In genomic region chr7:5614579-5614978, GRCh38 we compare ENCODE assay signal across 21 cellular contexts. TPM values are rescaled to one million over a fixed set of nuclear protein-coding genes. Genes with fewer than 3 reads are reported as not detected.
DNase-seq lines count a peak whose midpoint lies in the region; ATAC-seq, FAIRE-seq and TF ChIP-seq lines count a peak whose summit lies in the region.
"Had no signal": no experiment of that assay in that cellular context is flagged by ENCODE, and none has a peak within 500 bp of the region (broad histone marks: within the 10 kb centered on the region; RNA-seq: fewer than 3 reads in every experiment).

No MANE protein-coding gene starts in this region.

- no peak for FAIRE-seq in GM12878 (lab: Jason Lieb, UNC)
- FAIRE-seq: GM18507, H54 had no signal

- no peaks in the 10 kb centered on the region for H3K79me2 ChIP-seq in GM12878 (ENCODE audit: control insufficient read depth, insufficient read depth, low read length)

- no peak overlapping the region for H3K27ac ChIP-seq in GM12878 (ENCODE audit: control insufficient read depth, insufficient read depth)
- H3K27ac ChIP-seq: Peyer's patch, SJCRH30 had no signal

- H3K27me3 ChIP-seq in H7 (ENCODE audit: control insufficient read depth, insufficient read depth, low read length) (no peaks in the 10 kb centered on the region), GM12878 (replicated peaks in 1 of 2; ENCODE audit: control insufficient read depth in 2 of 2, insufficient read depth in 2 of 2, low read length in 1 of 2) (no peaks in the 10 kb centered on the region)
- H3K27me3 ChIP-seq: Peyer's patch, SJCRH30 had no signal

- H3K9me3 ChIP-seq in GM12878 (replicated peaks; ENCODE audit: control insufficient read depth, insufficient read depth, low read length) (no peaks in the 10 kb centered on the region), mucosa of descending colon (no peaks in the 10 kb centered on the region)
- H3K9me3 ChIP-seq: Peyer's patch, SJCRH30 had no signal

- no peak for TF ChIP-seq RAD21 in GM12878 (IDR thresholded peaks at IDR 0.05; ENCODE audit: insufficient read depth, low read depth, low read length)

- H3K36me3 ChIP-seq in H7 (replicated peaks; ENCODE audit: control insufficient read depth, insufficient read depth, low read length): no peaks in the 10 kb centered on the region; the same call in 1 of the 2 replicates
- peaks cover 0 to 2% of the 10 kb centered on the region in 2 experiments; a peak in 1 of 4 replicates for H3K36me3 ChIP-seq in GM12878 (ENCODE audit: control insufficient read depth in 2 of 2, insufficient read depth in 2 of 2, low read length in 1 of 2)
- H3K36me3 ChIP-seq in mucosa of descending colon (ENCODE audit: low read depth): no peaks in the 10 kb centered on the region
- H3K36me3 ChIP-seq: Peyer's patch, SJCRH30 had no signal

- ATAC-seq in GM12878 (no peak; the same call in 2 of the 3 replicates), mucosa of descending colon (peak; percentile 7), HG03442 (IDR thresholded peaks at IDR 0.05; ENCODE audit: unreplicated experiment) (no peak)
- peak; percentile 17 for ATAC-seq in stimulated activated effector memory CD8-positive, alpha-beta T cell treated with anti-CD3 and anti-CD28 coated beads, Interleukin-12 subunit alpha, Interleukin-12 subunit beta, amount 100 ng/mL, for 72 hours

- SMC1A ChIA-PET in GM12878 (lab: Charles Lee; ENCODE audit: uncharacterized antibody, unreplicated experiment): interaction anchor here (0.5 kb wide), 1 partner anchor 96 kb away, joined by 3 read pairs; no protein-coding TSS in a partner anchor

- in situ Hi-C loops in GM12878 (cut with MboI): no loop called here

- no peak overlapping the region for H2AFZ ChIP-seq in GM12878 (ENCODE audit: control insufficient read depth, low read depth, low read length)

- H3K4me1 Mint-ChIP-seq in stimulated activated effector memory CD8-positive, alpha-beta T cell treated with anti-CD3 and anti-CD28 coated beads, Interleukin-12 subunit alpha, Interleukin-12 subunit beta, amount 100 ng/mL, for 72 hours: no peaks in the 10 kb centered on the region

- H3K4me2 ChIP-seq in GM12878 (ENCODE audit: control insufficient read depth, insufficient read depth): no peak overlapping the region

- DNase-seq in H7: peak; percentile 47
- no peak for DNase-seq in GM12878 (ENCODE audit: low read depth, low spot score)
- DNase-seq in mucosa of descending colon: no peak
- DNase-seq in stimulated activated effector memory CD8-positive, alpha-beta T cell treated with anti-CD3 and anti-CD28 coated beads, Interleukin-12 subunit alpha, Interleukin-12 subunit beta, amount 100 ng/mL, for 72 hours (ENCODE audit: low spot score in 2 of 2): no peak
- DNase-seq in middle frontal gyrus (ENCODE audit: extremely low spot score, low spot score): no peak
- no peak for DNase-seq in NCI-H2081 treated with DMSO at 0.1 percent for 48 hours (lab: John Stamatoyannopoulos, UW)
- DNase-seq in lower leg skin (ENCODE audit: low spot score in 2 of 2): no peak
- DNase-seq: CD4-positive, alpha-beta T cell; KG1; NCI-H1105; NCI-H146; NCI-H2029 treated with DMSO at 0.1 percent for 48 hours; NCI-H2171; NCI-H345; NCI-H524; NCI-H82; Peyer's patch; SJCRH30 had no signal

- intact Hi-C loops in GM12878 (cut with micrococcal nuclease; ENCODE audit: unreplicated experiment): no loop called here
- intact Hi-C loops in mucosa of descending colon (cut with DNase I, micrococcal nuclease): no loop called here
- intact Hi-C loops in lower leg skin (cut with DNase I; ENCODE audit: low total_unique reads): no loop called here

- H3K4me1 ChIP-seq in GM12878 (ENCODE audit: control insufficient read depth, insufficient read depth, low read length) (no peaks in the 10 kb centered on the region), mucosa of descending colon (ENCODE audit: low read depth) (no peaks in the 10 kb centered on the region)
- H3K4me1 ChIP-seq: Peyer's patch had no signal

- BruUV-seq in GM12878 (replicated peaks; lab: Mats Ljungman, UMichigan): no TSS peak

- H4K20me1 ChIP-seq in GM12878 (ENCODE audit: control insufficient read depth, insufficient read depth): no peaks in the 10 kb centered on the region

- H3K4me3 Mint-ChIP-seq in stimulated activated effector memory CD8-positive, alpha-beta T cell treated with anti-CD3 and anti-CD28 coated beads, Interleukin-12 subunit alpha, Interleukin-12 subunit beta, amount 100 ng/mL, for 72 hours: no peak overlapping the region
- H3K4me3 Mint-ChIP-seq: CD4-positive, alpha-beta T cell had no signal

- POLR2A ChIA-PET in GM12878 (lab: Charles Lee): interaction anchor here (0.6 kb wide), 1 partner anchor 697 kb away, joined by 3 read pairs; no protein-coding TSS in a partner anchor

- 87% methylated on average over 12 of the region's 12 CpGs for WGBS in GM12878 (ENCODE audit: insufficient coverage, insufficient replicate concordance, low lambda C conversion rate, missing lambda C conversion rate)
- 82 to 83% methylated on average over 12 of the region's 12 CpGs for WGBS in lower leg skin, 2 donors

- H3K9me3 Mint-ChIP-seq in stimulated activated effector memory CD8-positive, alpha-beta T cell treated with anti-CD3 and anti-CD28 coated beads, Interleukin-12 subunit alpha, Interleukin-12 subunit beta, amount 100 ng/mL, for 72 hours: no peaks in the 10 kb centered on the region
- H3K9me3 Mint-ChIP-seq: CD4-positive, alpha-beta T cell had no signal

- H3K27ac Mint-ChIP-seq in stimulated activated effector memory CD8-positive, alpha-beta T cell treated with anti-CD3 and anti-CD28 coated beads, Interleukin-12 subunit alpha, Interleukin-12 subunit beta, amount 100 ng/mL, for 72 hours: peak overlapping the region; percentile 34
- H3K27ac Mint-ChIP-seq: CD4-positive, alpha-beta T cell had no signal

- no peak for TF ChIP-seq CTCF in GM12878 (IDR thresholded peaks at IDR 0.05 in 2 of 3, conservative IDR thresholded peaks at IDR 0.05 in 1 of 3; ENCODE audit: control insufficient read depth in 2 of 3, extremely low read depth in 1 of 3, insufficient read depth in 1 of 3, low read depth in 3 of 3, low read length in 3 of 3)
- no peak for TF ChIP-seq CTCF in mucosa of descending colon (IDR thresholded peaks at IDR 0.05)
- no peak for TF ChIP-seq CTCF in lower leg skin (IDR thresholded peaks at IDR 0.05)

- TF ChIP-seq POLR2A in GM12878 (IDR thresholded peaks at IDR 0.05; ENCODE audit: low read depth, low read length) (0 out of 2 replicates have a peak, but pooled peaks have one; percentile 14), lower leg skin (IDR thresholded peaks at IDR 0.05) (no peak)

- no peak overlapping the region for H3K4me3 ChIP-seq in H7 (ENCODE audit: insufficient read depth, low read depth, low read length)
- no peak overlapping the region for H3K4me3 ChIP-seq in GM12878
- no peak overlapping the region for H3K4me3 ChIP-seq in mucosa of descending colon
- H3K4me3 ChIP-seq in lower leg skin (ENCODE audit: low read depth, poor library complexity, severe bottlenecking): no peak overlapping the region
- H3K4me3 ChIP-seq: Peyer's patch, SJCRH30 had no signal

- H3K9ac ChIP-seq in GM12878 (ENCODE audit: control insufficient read depth, insufficient read depth, low read length): no peak overlapping the region

- peaks cover 11% of the 10 kb centered on the region for H3K36me3 Mint-ChIP-seq in stimulated activated effector memory CD8-positive, alpha-beta T cell treated with anti-CD3 and anti-CD28 coated beads, Interleukin-12 subunit alpha, Interleukin-12 subunit beta, amount 100 ng/mL, for 72 hours

- TF ChIP-seq EP300 in GM12878 (IDR thresholded peaks at IDR 0.05; ENCODE audit: borderline replicate concordance in 1 of 2, control insufficient read depth in 1 of 2, low read depth in 2 of 2, low read length in 2 of 2): no peak

- RAD21 ChIA-PET in GM12878 (lab: Charles Lee; ENCODE audit: unreplicated experiment): no interaction called here

- CTCF ChIA-PET in GM12878 (lab: Yijun Ruan, JAX): interaction anchor here (1.5 kb wide), 1 partner anchor 120 kb away, joined by 4 read pairs; no protein-coding TSS in a partner anchor

TF ChIP-seq in GM12878, 131 proteins besides CTCF, POLR2A, EP300 and RAD21 (continues in another document):
- TF ChIP-seq BRCA1 (IDR thresholded peaks at IDR 0.05; ENCODE audit: low read depth, low read length) (no peak), ZBTB33 (IDR thresholded peaks at IDR 0.05) (no peak)

RNA-seq across cellular contexts. Expression of gene FSCN1, which starts 22.0 kb away (rescaled TPM):
- total RNA-seq in H7 (2014; rRNA removed; shearing (Covaris generic)): 725 and 892 TPM in 2 replicates
- 180 and 207 TPM in 2 replicates for total RNA-seq in GM12878 (2013; cell fraction: nucleolus; rRNA removed)
- total RNA-seq in GM12878 (2014; rRNA removed) (172 and 215 TPM in 2 replicates), GM12878 (2014; rRNA removed; fragmentation: Illumina TruSeq; extraction: Trizol) (49.8 and 64.8 TPM in 2 replicates), GM12878 (2021) (337 TPM in 2 replicates), mucosa of descending colon (10 to 100 TPM in 2 of 3 donors, 1 to 10 TPM in 1; 5.5 to 17.3 (median 12.7) TPM), lower leg skin (100 to 1,000 TPM in 3 of 4 donors, 10 to 100 TPM in 1; 88.7 to 114 (median 106) TPM)
- 51.6 TPM for polyA plus RNA-seq in GM12878 (2011; ENCODE audit: low read depth)
- polyA plus RNA-seq in GM12878 (2011; rRNA removed) (17.8 and 66.7 TPM in 2 replicates), GM12878 (2014; fragmentation: Illumina TruSeq; extraction: Trizol) (4.0 and 38.7 TPM in 2 replicates), GM12878 (2014; fragmentation: Nextera tagmentation; extraction: Ambion mirVana) (1 to 10 TPM in 1 of 2 experiments, under 1 TPM in 1; 0.50 to 1.6 TPM), GM12878 (2014; rRNA removed) (207 and 254 TPM in 2 replicates), GM12878 (2016; fragmentation: Nextera tagmentation; extraction: Ambion mirVana) (100 to 1,000 TPM; 145 to 150 TPM)
- polyA plus RNA-seq in GM12878 (2011; cell fraction: cytosol; rRNA removed): 117 and 150 TPM in 2 replicates
- polyA plus RNA-seq in GM12878 (2011; cell fraction: nucleus; rRNA removed): 170 and 231 TPM in 2 replicates
- 177 and 222 TPM in 2 replicates for polyA plus RNA-seq in GM12878 (2012)
- polyA minus RNA-seq in GM12878 (2011; rRNA and poly(A)+ RNA removed): 37.2 and 72.4 TPM in 2 replicates
- polyA minus RNA-seq in GM12878 (2011; cell fraction: cytosol; rRNA and poly(A)+ RNA removed): 109 and 127 TPM in 2 replicates
- polyA minus RNA-seq in GM12878 (2011; cell fraction: nucleus; rRNA and poly(A)+ RNA removed): 73.0 and 111 TPM in 2 replicates

Comparison
In these comparisons a context has a peak if more than half of its experiments do, and no peak if none do; other contexts are left out.
1. ATAC-seq: peak in mucosa of descending colon (single experiment) and stimulated activated effector memory CD8-positive, alpha-beta T cell treated with anti-CD3 and anti-CD28 coated beads, Interleukin-12 subunit alpha, Interleukin-12 subunit beta, amount 100 ng/mL, for 72 hours (single experiment); none in GM12878 (single experiment) and HG03442 (single experiment).